Comparison of ENCODE assay signal across 18 cellular contexts in genomic region chr7:108327353-108327752, GRCh38.
DNase-seq lines count a peak whose midpoint lies in the region; ATAC-seq and TF ChIP-seq lines count a peak whose summit lies in the region.
"Had no signal": no experiment of that assay in that cellular context is flagged by ENCODE, and none has a peak within 500 bp of the region (broad histone marks: within the 10 kb centered on the region; RNA-seq: fewer than 3 reads in every experiment).

No MANE protein-coding gene starts in this region.

- ATAC-seq in GM18498 (IDR thresholded peaks at IDR 0.05; ENCODE audit: unreplicated experiment) (peak; percentile 57), GM21576 (IDR thresholded peaks at IDR 0.05; ENCODE audit: unreplicated experiment) (peak; percentile 41), HG03159 (IDR thresholded peaks at IDR 0.05; ENCODE audit: unreplicated experiment) (peak; percentile 44), GM18868 (IDR thresholded peaks at IDR 0.05; ENCODE audit: unreplicated experiment) (no peak), HG03139 (IDR thresholded peaks at IDR 0.05; ENCODE audit: unreplicated experiment) (no peak)
- ATAC-seq: lower lobe of right lung had no signal

- H3K36me3 Mint-ChIP-seq in brain = no peaks in the 10 kb centered on the region

- TF ChIP-seq CTCF in brain (conservative IDR thresholded peaks at IDR 0.05) = no peak

- H3K9me3 Mint-ChIP-seq in brain = no peaks in the 10 kb centered on the region

- DNase-seq in NCI-H1417 treated with DMSO at 0.1 percent for 48 hours (lab: John Stamatoyannopoulos, UW) = no peak
- DNase-seq in stimulated activated CD4-positive, alpha-beta T cell treated with anti-CD3 and anti-CD28 coated beads, Interleukin-4, amount 100 ng/mL, for 1 hour = no peak
- DNase-seq: activated T-cell treated with anti-CD3 and anti-CD28 coated beads, Interleukin-2, amount 50 U/mL, for 1 hour; dermis blood vessel endothelial cell; DMS79 treated with DMSO at 0.1 percent for 48 hours; glutamatergic neuron; lower lobe of right lung; NCI-H1436; ovary; sigmoid colon; stomach had no signal

- H3K4me1 Mint-ChIP-seq in brain = peaks cover 85% of the 10 kb centered on the region

- peak overlapping the region in 3 of 5 experiments; percentile 39 to 73 (median 58) for H3K4me3 Mint-ChIP-seq in brain
- H3K4me3 Mint-ChIP-seq: activated naive CD8-positive, alpha-beta T cell had no signal

- peak overlapping the region in 3 of 5 experiments; percentile 14 to 65 (median 29) for H3K27ac Mint-ChIP-seq in brain
- H3K27ac Mint-ChIP-seq: activated naive CD8-positive, alpha-beta T cell had no signal

- no peaks in the 10 kb centered on the region for H3K27me3 Mint-ChIP-seq in brain
- H3K27me3 Mint-ChIP-seq: activated naive CD8-positive, alpha-beta T cell had no signal

Comparison
In these comparisons a context has a peak if more than half of its experiments do, and no peak if none do; other contexts are left out.
1. ATAC-seq: peak in GM18498 (single experiment), GM21576 (single experiment) and HG03159 (single experiment); none in GM18868 (single experiment) and HG03139 (single experiment).